1 cellular context compared by ENCODE assay signal in genomic region chr21:45471229-45472052, GRCh38.
TF ChIP-seq lines count a peak whose summit lies in the region.

No MANE protein-coding gene starts in this region.

TF ChIP-seq in HepG2, 621 proteins besides CTCF, POLR2A, EP300 and RAD21 (continued from another document and continues in another):
- TF ChIP-seq REPIN1 (CRISPR knock-in tag; IDR thresholded peaks at IDR 0.05; ENCODE audit: borderline replicate concordance, low read depth) (0 out of 2 replicates have a peak, but pooled peaks have one; percentile 44), RFX1 (IDR thresholded peaks at IDR 0.05) (no peak), ZNF550 (CRISPR knock-in tag; IDR thresholded peaks at IDR 0.05; ENCODE audit: borderline replicate concordance) (no peak), HMGA1 (CRISPR knock-in tag; conservative IDR thresholded peaks at IDR 0.05) (no peak), ZSCAN25 (CRISPR knock-in tag; IDR thresholded peaks at IDR 0.05) (peak; percentile 43; the same call in 1 of the 2 replicates), NAIF1 (CRISPR knock-in tag; IDR thresholded peaks at IDR 0.05; ENCODE audit: borderline replicate concordance) (no peak; the same call in 1 of the 2 replicates), ZFP36 (IDR thresholded peaks at IDR 0.05; ENCODE audit: borderline replicate concordance, low read depth, low read length, partially characterized antibody) (no peak), ZBTB25 (CRISPR knock-in tag; IDR thresholded peaks at IDR 0.05) (peak; percentile 66; the same call in 1 of the 2 replicates), ZNF672 (CRISPR knock-in tag; IDR thresholded peaks at IDR 0.05) (no peak), ZFP36L2 (CRISPR knock-in tag; IDR thresholded peaks at IDR 0.05) (peak; percentile 50; the same call in 1 of the 2 replicates), GTF3A (CRISPR knock-in tag; conservative IDR thresholded peaks at IDR 0.05) (no peak), U2AF2 (IDR thresholded peaks at IDR 0.05; ENCODE audit: low read depth, low read length) (no peak; the same call in 1 of the 2 replicates), RXRA (CRISPR knock-in tag; IDR thresholded peaks at IDR 0.05) (peak; percentile 93), ZNF747 (CRISPR knock-in tag; IDR thresholded peaks at IDR 0.05; ENCODE audit: borderline replicate concordance) (no peak; the same call in 1 of the 2 replicates), GLMP (CRISPR knock-in tag; IDR thresholded peaks at IDR 0.05; ENCODE audit: borderline replicate concordance) (no peak), ZUFSP (CRISPR knock-in tag; IDR thresholded peaks at IDR 0.05; ENCODE audit: borderline replicate concordance) (no peak), NONO (IDR thresholded peaks at IDR 0.05) (no peak), NONO (CRISPR knock-in tag; conservative IDR thresholded peaks at IDR 0.05) (no peak; the same call in 1 of the 2 replicates), GABPB1 (CRISPR knock-in tag; IDR thresholded peaks at IDR 0.05) (peak; percentile 56; the same call in 1 of the 2 replicates), POLR2G (IDR thresholded peaks at IDR 0.05; ENCODE audit: low read depth, low read length) (peak; percentile 71; the same call in 1 of the 2 replicates), HBP1 (CRISPR knock-in tag; IDR thresholded peaks at IDR 0.05; ENCODE audit: low read depth) (peak; percentile 29; the same call in 1 of the 2 replicates), DBP (CRISPR knock-in tag; IDR thresholded peaks at IDR 0.05; ENCODE audit: not compliant biosample characterization) (no peak), HNF4G (IDR thresholded peaks at IDR 0.05; ENCODE audit: borderline replicate concordance, low read depth, low read length) (peak; percentile 98), HNF4G (CRISPR knock-in tag; IDR thresholded peaks at IDR 0.05; ENCODE audit: borderline replicate concordance, low read depth) (peak; percentile 97), XBP1 (CRISPR knock-in tag; IDR thresholded peaks at IDR 0.05) (no peak), MATR3 (CRISPR knock-in tag; IDR thresholded peaks at IDR 0.05) (no peak), ZNF484 (CRISPR knock-in tag; IDR thresholded peaks at IDR 0.05; ENCODE audit: borderline replicate concordance, low read depth) (no peak), ZNF761 (CRISPR knock-in tag; conservative IDR thresholded peaks at IDR 0.05) (no peak), FOXJ3 (CRISPR knock-in tag; IDR thresholded peaks at IDR 0.05; ENCODE audit: borderline replicate concordance) (peak; percentile 90; the same call in 1 of the 2 replicates), SMAD9 (CRISPR knock-in tag; IDR thresholded peaks at IDR 0.05) (no peak), GMEB1 (CRISPR knock-in tag; IDR thresholded peaks at IDR 0.05; ENCODE audit: borderline replicate concordance) (no peak), CHD4 (IDR thresholded peaks at IDR 0.05; ENCODE audit: borderline replicate concordance, low read length) (no peak), RBFOX2 (IDR thresholded peaks at IDR 0.05; ENCODE audit: low read depth, low read length) (peak; percentile 8)
- TF ChIP-seq, protein P1, sequence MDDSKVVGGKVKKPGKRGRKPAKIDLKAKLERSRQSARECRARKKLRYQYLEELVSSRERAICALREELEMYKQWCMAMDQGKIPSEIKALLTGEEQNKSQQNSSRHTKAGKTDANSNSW (CRISPR knock-in tag; IDR thresholded peaks at IDR 0.05; ENCODE audit: borderline replicate concordance), result no peak
- TF ChIP-seq, protein P2, sequence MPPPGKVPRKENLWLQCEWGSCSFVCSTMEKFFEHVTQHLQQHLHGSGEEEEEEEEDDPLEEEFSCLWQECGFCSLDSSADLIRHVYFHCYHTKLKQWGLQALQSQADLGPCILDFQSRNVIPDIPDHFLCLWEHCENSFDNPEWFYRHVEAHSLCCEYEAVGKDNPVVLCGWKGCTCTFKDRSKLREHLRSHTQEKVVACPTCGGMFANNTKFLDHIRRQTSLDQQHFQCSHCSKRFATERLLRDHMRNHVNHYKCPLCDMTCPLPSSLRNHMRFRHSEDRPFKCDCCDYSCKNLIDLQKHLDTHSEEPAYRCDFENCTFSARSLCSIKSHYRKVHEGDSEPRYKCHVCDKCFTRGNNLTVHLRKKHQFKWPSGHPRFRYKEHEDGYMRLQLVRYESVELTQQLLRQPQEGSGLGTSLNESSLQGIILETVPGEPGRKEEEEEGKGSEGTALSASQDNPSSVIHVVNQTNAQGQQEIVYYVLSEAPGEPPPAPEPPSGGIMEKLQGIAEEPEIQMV (CRISPR knock-in tag; IDR thresholded peaks at IDR 0.05; ENCODE audit: low read depth), result no peak; the same call in 1 of the 2 replicates
- TF ChIP-seq, protein P3, sequence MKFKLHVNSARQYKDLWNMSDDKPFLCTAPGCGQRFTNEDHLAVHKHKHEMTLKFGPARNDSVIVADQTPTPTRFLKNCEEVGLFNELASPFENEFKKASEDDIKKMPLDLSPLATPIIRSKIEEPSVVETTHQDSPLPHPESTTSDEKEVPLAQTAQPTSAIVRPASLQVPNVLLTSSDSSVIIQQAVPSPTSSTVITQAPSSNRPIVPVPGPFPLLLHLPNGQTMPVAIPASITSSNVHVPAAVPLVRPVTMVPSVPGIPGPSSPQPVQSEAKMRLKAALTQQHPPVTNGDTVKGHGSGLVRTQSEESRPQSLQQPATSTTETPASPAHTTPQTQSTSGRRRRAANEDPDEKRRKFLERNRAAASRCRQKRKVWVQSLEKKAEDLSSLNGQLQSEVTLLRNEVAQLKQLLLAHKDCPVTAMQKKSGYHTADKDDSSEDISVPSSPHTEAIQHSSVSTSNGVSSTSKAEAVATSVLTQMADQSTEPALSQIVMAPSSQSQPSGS (CRISPR knock-in tag; IDR thresholded peaks at IDR 0.05), result peak; percentile 85
- TF ChIP-seq, protein P4, sequence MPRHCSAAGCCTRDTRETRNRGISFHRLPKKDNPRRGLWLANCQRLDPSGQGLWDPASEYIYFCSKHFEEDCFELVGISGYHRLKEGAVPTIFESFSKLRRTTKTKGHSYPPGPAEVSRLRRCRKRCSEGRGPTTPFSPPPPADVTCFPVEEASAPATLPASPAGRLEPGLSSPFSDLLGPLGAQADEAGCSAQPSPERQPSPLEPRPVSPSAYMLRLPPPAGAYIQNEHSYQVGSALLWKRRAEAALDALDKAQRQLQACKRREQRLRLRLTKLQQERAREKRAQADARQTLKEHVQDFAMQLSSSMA (CRISPR knock-in tag; IDR thresholded peaks at IDR 0.05), result no peak; the same call in 1 of the 2 replicates
- TF ChIP-seq, protein P5, sequence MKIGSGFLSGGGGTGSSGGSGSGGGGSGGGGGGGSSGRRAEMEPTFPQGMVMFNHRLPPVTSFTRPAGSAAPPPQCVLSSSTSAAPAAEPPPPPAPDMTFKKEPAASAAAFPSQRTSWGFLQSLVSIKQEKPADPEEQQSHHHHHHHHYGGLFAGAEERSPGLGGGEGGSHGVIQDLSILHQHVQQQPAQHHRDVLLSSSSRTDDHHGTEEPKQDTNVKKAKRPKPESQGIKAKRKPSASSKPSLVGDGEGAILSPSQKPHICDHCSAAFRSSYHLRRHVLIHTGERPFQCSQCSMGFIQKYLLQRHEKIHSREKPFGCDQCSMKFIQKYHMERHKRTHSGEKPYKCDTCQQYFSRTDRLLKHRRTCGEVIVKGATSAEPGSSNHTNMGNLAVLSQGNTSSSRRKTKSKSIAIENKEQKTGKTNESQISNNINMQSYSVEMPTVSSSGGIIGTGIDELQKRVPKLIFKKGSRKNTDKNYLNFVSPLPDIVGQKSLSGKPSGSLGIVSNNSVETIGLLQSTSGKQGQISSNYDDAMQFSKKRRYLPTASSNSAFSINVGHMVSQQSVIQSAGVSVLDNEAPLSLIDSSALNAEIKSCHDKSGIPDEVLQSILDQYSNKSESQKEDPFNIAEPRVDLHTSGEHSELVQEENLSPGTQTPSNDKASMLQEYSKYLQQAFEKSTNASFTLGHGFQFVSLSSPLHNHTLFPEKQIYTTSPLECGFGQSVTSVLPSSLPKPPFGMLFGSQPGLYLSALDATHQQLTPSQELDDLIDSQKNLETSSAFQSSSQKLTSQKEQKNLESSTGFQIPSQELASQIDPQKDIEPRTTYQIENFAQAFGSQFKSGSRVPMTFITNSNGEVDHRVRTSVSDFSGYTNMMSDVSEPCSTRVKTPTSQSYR (CRISPR knock-in tag; IDR thresholded peaks at IDR 0.05; ENCODE audit: borderline replicate concordance), result peak; percentile 88
- TF ChIP-seq, protein P6, sequence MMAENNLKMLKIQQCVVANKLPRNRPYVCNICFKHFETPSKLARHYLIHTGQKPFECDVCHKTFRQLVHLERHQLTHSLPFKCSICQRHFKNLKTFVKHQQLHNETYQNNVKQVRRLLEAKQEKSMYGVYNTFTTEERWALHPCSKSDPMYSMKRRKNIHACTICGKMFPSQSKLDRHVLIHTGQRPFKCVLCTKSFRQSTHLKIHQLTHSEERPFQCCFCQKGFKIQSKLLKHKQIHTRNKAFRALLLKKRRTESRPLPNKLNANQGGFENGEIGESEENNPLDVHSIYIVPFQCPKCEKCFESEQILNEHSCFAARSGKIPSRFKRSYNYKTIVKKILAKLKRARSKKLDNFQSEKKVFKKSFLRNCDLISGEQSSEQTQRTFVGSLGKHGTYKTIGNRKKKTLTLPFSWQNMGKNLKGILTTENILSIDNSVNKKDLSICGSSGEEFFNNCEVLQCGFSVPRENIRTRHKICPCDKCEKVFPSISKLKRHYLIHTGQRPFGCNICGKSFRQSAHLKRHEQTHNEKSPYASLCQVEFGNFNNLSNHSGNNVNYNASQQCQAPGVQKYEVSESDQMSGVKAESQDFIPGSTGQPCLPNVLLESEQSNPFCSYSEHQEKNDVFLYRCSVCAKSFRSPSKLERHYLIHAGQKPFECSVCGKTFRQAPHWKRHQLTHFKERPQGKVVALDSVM (CRISPR knock-in tag; IDR thresholded peaks at IDR 0.05), result peak; percentile 15; the same call in 1 of the 2 replicates
- TF ChIP-seq, protein P7, sequence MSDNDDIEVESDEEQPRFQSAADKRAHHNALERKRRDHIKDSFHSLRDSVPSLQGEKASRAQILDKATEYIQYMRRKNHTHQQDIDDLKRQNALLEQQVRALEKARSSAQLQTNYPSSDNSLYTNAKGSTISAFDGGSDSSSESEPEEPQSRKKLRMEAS (IDR thresholded peaks at IDR 0.05), result no peak
- TF ChIP-seq, protein P8, sequence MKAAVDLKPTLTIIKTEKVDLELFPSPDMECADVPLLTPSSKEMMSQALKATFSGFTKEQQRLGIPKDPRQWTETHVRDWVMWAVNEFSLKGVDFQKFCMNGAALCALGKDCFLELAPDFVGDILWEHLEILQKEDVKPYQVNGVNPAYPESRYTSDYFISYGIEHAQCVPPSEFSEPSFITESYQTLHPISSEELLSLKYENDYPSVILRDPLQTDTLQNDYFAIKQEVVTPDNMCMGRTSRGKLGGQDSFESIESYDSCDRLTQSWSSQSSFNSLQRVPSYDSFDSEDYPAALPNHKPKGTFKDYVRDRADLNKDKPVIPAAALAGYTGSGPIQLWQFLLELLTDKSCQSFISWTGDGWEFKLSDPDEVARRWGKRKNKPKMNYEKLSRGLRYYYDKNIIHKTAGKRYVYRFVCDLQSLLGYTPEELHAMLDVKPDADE (CRISPR knock-in tag; IDR thresholded peaks at IDR 0.05), result no peak
